Comparison of ENCODE assay signal across 17 cellular contexts in the genomic region with DNA sequence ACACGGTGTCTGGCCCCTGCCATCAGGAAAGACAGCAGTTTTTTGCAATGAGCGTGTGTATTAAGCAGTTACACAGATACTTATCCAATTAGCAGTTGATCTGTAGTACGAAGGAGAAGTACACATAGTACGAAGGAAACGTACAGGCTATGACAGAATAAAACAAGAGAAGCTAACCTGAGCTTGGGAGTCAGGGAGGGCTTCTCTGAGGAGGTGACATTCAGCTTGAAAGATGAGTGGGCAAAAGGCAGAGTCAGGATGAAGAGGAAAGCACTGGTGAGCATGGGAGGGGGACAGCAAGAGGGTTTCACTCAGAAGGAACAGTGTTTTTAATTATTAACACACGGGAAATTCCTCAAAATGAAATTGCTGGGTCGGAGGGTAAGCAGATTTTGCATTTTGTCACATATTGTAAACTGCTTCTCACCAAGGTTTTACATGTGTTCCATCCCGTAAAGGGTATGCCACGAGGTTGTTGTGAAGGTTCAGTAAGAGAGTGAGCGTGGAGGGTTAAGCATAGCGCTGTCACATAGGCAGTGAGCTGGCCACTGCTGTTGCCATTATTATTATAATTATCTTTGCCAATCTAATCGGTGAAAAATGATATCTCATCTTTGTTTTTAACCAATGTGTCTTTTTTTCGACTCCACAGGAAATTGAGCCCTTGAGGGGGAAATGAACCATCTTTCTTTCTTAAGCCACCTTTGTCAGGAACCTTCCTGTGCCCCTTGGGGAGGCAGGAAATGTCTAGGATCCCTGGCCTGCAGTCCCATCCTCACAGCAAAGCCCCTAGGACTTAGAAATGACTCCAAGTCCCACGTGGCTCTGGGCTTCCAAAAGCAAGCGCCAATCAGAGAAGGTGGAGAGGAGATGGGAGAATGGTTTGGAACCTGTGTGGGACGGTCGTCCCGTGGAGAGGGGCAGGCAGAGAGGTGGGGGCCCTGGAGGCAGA. TPM values are rescaled to one million over a fixed set of nuclear protein-coding genes. Genes with fewer than 3 reads are reported as not detected.
DNase-seq lines count a peak whose midpoint lies in the region; ATAC-seq and TF ChIP-seq lines count a peak whose summit lies in the region.
"Had no signal": no experiment of that assay in that cellular context is flagged by ENCODE, and none has a peak within 500 bp of the region (broad histone marks: within the 10 kb centered on the region; RNA-seq: fewer than 3 reads in every experiment).

No MANE protein-coding gene starts in this region.

- H3K36me3 Mint-ChIP-seq in activated B cell treated with CpG ODN at 0.5 μM for 24 hours (ENCODE audit: low read depth) (no peaks in the 10 kb centered on the region), progenitor cell of endocrine pancreas (ENCODE audit: insufficient read depth) (no peaks in the 10 kb centered on the region)

- intact Hi-C loops in activated B cell treated with CpG ODN at 0.5 μM for 24 hours (cut with micrococcal nuclease) (no loop called here), posterior vena cava (cut with DNase I) (no loop called here), breast epithelium (cut with DNase I; ENCODE audit: low total_unique reads) (no loop called here)

- H3K27ac ChIP-seq in breast epithelium, result no peak overlapping the region
- H3K27ac ChIP-seq: PC-9, SJSA1 had no signal

- no peaks in the 10 kb centered on the region for H3K9me3 Mint-ChIP-seq in activated B cell treated with CpG ODN at 0.5 μM for 24 hours
- H3K9me3 Mint-ChIP-seq in progenitor cell of endocrine pancreas (ENCODE audit: low read depth), result no peaks in the 10 kb centered on the region
- H3K9me3 Mint-ChIP-seq: T-helper 2 cell treated with Interferon-gamma antibody and Interleukin-4, amounts not matched to agents 5 μg/mL and 100 μg/mL, for 36 hours had no signal

- ATAC-seq in GM19043 (IDR thresholded peaks at IDR 0.05; ENCODE audit: low read depth, unreplicated experiment), result peak; percentile 41
- ATAC-seq in HG02678 (IDR thresholded peaks at IDR 0.05; ENCODE audit: unreplicated experiment), result peak; percentile 43
- ATAC-seq in activated B cell treated with CpG ODN at 0.5 μM for 24 hours (ENCODE audit: low read depth), result peak; percentile 25

- H3K27me3 Mint-ChIP-seq in activated B cell treated with CpG ODN at 0.5 μM for 24 hours (peaks cover 20% of the 10 kb centered on the region), progenitor cell of endocrine pancreas (peaks cover 49% of the 10 kb centered on the region)

- no peak overlapping the region for H3K4me3 ChIP-seq in breast epithelium
- H3K4me3 ChIP-seq: HAP-1, PC-9, SJSA1 had no signal

- H3K4me3 Mint-ChIP-seq in activated B cell treated with CpG ODN at 0.5 μM for 24 hours, result no peak overlapping the region
- no peak overlapping the region for H3K4me3 Mint-ChIP-seq in progenitor cell of endocrine pancreas (ENCODE audit: low read depth)
- H3K4me3 Mint-ChIP-seq: T-helper 2 cell treated with Interferon-gamma antibody and Interleukin-4, amounts not matched to agents 5 μg/mL and 100 μg/mL, for 36 hours had no signal

- H3K4me1 ChIP-seq in breast epithelium, result no peaks in the 10 kb centered on the region

- POLR2A ChIA-PET in activated B cell treated with CpG ODN at 0.5 μM for 24 hours (lab: Charles Lee), result no interaction called here

- H3K9me3 ChIP-seq in breast epithelium, result no peaks in the 10 kb centered on the region
- H3K9me3 ChIP-seq: HAP-1, SJSA1 had no signal

- no peak overlapping the region for H3K27ac Mint-ChIP-seq in activated B cell treated with CpG ODN at 0.5 μM for 24 hours
- H3K27ac Mint-ChIP-seq in progenitor cell of endocrine pancreas, result no peak overlapping the region
- H3K27ac Mint-ChIP-seq: T-helper 2 cell treated with Interferon-gamma antibody and Interleukin-4, amounts not matched to agents 5 μg/mL and 100 μg/mL, for 36 hours had no signal

- TF ChIP-seq CTCF in activated B cell treated with CpG ODN at 0.5 μM for 24 hours (IDR thresholded peaks at IDR 0.05) (no peak), breast epithelium (IDR thresholded peaks at IDR 0.05) (no peak), progenitor cell of endocrine pancreas (IDR thresholded peaks at IDR 0.05; ENCODE audit: unreplicated experiment) (no peak)

- CTCF ChIA-PET in activated B cell treated with CpG ODN at 0.5 μM for 24 hours (lab: Charles Lee), result interaction anchor here (0.9 kb wide), 1 partner anchor 8 kb away, joined by 3 read pairs; no protein-coding TSS in a partner anchor

- H3K4me1 Mint-ChIP-seq in activated B cell treated with CpG ODN at 0.5 μM for 24 hours, result peaks cover 9% of the 10 kb centered on the region
- no peaks in the 10 kb centered on the region for H3K4me1 Mint-ChIP-seq in progenitor cell of endocrine pancreas (ENCODE audit: low read depth)

- TF ChIP-seq POLR2A in breast epithelium (IDR thresholded peaks at IDR 0.05), result no peak

- H3K27me3 ChIP-seq in breast epithelium, result no peaks in the 10 kb centered on the region
- H3K27me3 ChIP-seq: SJSA1 had no signal

- no peaks in the 10 kb centered on the region for H3K36me3 ChIP-seq in breast epithelium
- H3K36me3 ChIP-seq: HAP-1, SJSA1 had no signal

- no peak for DNase-seq in activated B cell treated with CpG ODN at 0.5 μM for 24 hours
- DNase-seq in posterior vena cava (ENCODE audit: low spot score), result peak; percentile 13
- no peak for DNase-seq in breast epithelium (ENCODE audit: low spot score in 2 of 2)
- no peak for DNase-seq in progenitor cell of endocrine pancreas (ENCODE audit: low spot score, unreplicated experiment)
- DNase-seq in KG1 (lab: John Stamatoyannopoulos, UW), result no peak
- DNase-seq: DMS 273 treated with DMSO at 0.1 percent for 48 hours, GDM1, MV-4-11, NCI-H1436 treated with DMSO at 0.1 percent for 48 hours, NCI-H2107, NCI-H226, PC-9 had no signal

RNA-seq across cellular contexts. Expression of gene POU3F1, which starts 47.3 kb away (rescaled TPM):
- 6.1 and 6.2 TPM in 2 replicates for total RNA-seq in activated B cell treated with CpG ODN at 0.5 μM for 24 hours
- total RNA-seq in posterior vena cava, result under 1 TPM; 0.28 to 0.29 TPM
- total RNA-seq in breast epithelium, result under 1 TPM in 1 of 3 donors, not detected in 2; 0.29 TPM
- 0.31 and 0.43 TPM in 2 replicates for total RNA-seq in progenitor cell of endocrine pancreas
- total RNA-seq: PC-9 had no signal
